24 cellular contexts compared by ENCODE assay signal in the genomic region with DNA sequence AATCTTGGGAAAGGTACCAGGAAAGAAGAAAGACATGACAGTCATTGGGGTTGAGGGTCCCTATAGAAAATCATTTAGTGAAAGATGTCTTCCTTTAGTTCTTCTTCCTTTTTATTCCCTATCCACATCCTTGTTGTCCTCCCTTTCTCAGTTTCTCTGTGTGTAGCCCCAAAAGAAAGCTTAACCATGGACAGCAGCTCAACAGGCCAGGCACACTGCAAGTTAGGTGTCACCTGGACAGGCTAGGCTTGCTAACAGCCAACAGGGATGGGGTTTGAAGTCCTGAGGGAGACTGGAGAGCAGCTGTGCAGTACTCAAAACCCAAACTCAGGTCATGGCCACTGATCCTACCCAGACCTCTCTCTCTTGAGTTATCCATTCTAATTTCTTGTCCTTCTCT.
"Had no signal": no experiment of that assay in that cellular context is flagged by ENCODE, and none has a peak within 500 bp of the region (broad histone marks: within the 10 kb centered on the region; RNA-seq: fewer than 3 reads in every experiment).

No MANE protein-coding gene starts in this region.

- H3K9me3 Mint-ChIP-seq: dendritic cell treated with granulocyte-macrophage colony-stimulating factor and Interleukin-4, amounts not matched to agents 40 ng/mL and 50 ng/mL, for 4 days; memory B cell; nephron had no signal

- H3K36me3 Mint-ChIP-seq: memory B cell, naive B cell had no signal

- H3K4me3 ChIP-seq: heart left ventricle, left lung, lower lobe of right lung, right atrium auricular region, sigmoid colon, skin epidermis, stomach, thoracic aorta, transverse colon had no signal

- H3K27me3 ChIP-seq: heart left ventricle, left lung, right atrium auricular region, sigmoid colon, stomach, transverse colon had no signal

- H3K27me3 Mint-ChIP-seq: dendritic cell treated with granulocyte-macrophage colony-stimulating factor and Interleukin-4, amounts not matched to agents 40 ng/mL and 50 ng/mL, for 4 days; memory B cell; naive B cell had no signal

- H3K9me3 ChIP-seq: heart left ventricle, left lung, lower lobe of right lung, right atrium auricular region, sigmoid colon, stomach, thoracic aorta, transverse colon had no signal

- ATAC-seq: heart left ventricle had no signal

- DNase-seq: cerebellar nuclear complex; erythroblast; foreskin melanocyte; heart left ventricle; hippocampal formation; left lung; lower lobe of right lung; midbrain; naive B cell; posterior cingulate gyrus; sigmoid colon; stimulated activated CD4-positive, alpha-beta T cell treated with anti-CD3 and anti-CD28 coated beads, Interleukin-2, amount 100 ng/mL, for 24 hours; stimulated activated CD4-positive, alpha-beta T cell treated with anti-CD3 and anti-CD28 coated beads, Interleukin-4, amount 100 ng/mL, for 4 hours; stimulated activated naive CD4-positive, alpha-beta T cell; stomach; substantia nigra; transverse colon had no signal

- FAIRE-seq: colon had no signal

- H3K27ac ChIP-seq: heart left ventricle, left lung, lower lobe of right lung, right atrium auricular region, sigmoid colon, skin epidermis, stomach, thoracic aorta, transverse colon had no signal

- H3K4me3 Mint-ChIP-seq: dendritic cell treated with granulocyte-macrophage colony-stimulating factor and Interleukin-4, amounts not matched to agents 40 ng/mL and 50 ng/mL, for 4 days; memory B cell; naive B cell; nephron had no signal

- H3K27ac Mint-ChIP-seq: dendritic cell treated with granulocyte-macrophage colony-stimulating factor and Interleukin-4, amounts not matched to agents 40 ng/mL and 50 ng/mL, for 4 days; memory B cell; naive B cell; nephron had no signal

- H3K36me3 ChIP-seq: heart left ventricle, left lung, lower lobe of right lung, right atrium auricular region, sigmoid colon, stomach, thoracic aorta, transverse colon had no signal

- H3K4me1 Mint-ChIP-seq: memory B cell, naive B cell, nephron had no signal

- H3K4me1 ChIP-seq: heart left ventricle, left lung, lower lobe of right lung, right atrium auricular region, stomach had no signal
